ENCODE assay signal across 1 cellular context in the genomic region with DNA sequence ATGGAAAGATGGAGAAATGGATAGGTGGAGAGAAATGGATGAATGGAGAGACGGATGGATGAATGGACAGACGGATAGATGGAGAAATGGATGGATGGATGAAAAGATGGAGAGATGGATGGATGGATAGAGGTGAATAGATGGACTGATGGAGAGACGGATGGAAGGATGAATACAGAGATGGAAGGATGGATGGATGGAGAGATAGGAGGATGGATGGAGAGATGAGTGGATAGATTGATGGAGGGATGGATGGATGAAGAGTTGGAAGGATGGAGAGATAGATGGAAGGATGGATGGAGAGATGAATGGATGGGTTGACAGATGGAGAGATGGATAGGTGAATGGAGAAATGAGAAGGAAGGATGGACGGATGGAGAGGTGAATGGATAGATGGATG.
TF ChIP-seq lines count a peak whose summit lies in the region.

No MANE protein-coding gene starts in this region.

TF ChIP-seq in K562, 482 proteins besides CTCF, POLR2A, EP300 and RAD21 (continued from another document):
- TF ChIP-seq, protein P1, sequence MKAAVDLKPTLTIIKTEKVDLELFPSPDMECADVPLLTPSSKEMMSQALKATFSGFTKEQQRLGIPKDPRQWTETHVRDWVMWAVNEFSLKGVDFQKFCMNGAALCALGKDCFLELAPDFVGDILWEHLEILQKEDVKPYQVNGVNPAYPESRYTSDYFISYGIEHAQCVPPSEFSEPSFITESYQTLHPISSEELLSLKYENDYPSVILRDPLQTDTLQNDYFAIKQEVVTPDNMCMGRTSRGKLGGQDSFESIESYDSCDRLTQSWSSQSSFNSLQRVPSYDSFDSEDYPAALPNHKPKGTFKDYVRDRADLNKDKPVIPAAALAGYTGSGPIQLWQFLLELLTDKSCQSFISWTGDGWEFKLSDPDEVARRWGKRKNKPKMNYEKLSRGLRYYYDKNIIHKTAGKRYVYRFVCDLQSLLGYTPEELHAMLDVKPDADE (conservative IDR thresholded peaks at IDR 0.05; ENCODE audit: control insufficient read depth, low read depth, low read length), result no peak
- TF ChIP-seq ZNF830 (CRISPR knock-in tag; IDR thresholded peaks at IDR 0.05) (no peak), HCFC1 (IDR thresholded peaks at IDR 0.05; ENCODE audit: low read depth, low read length) (no peak), ZNF347 (CRISPR knock-in tag; IDR thresholded peaks at IDR 0.05; ENCODE audit: low read depth) (no peak), FOXJ3 (CRISPR knock-in tag; IDR thresholded peaks at IDR 0.05) (no peak), MYBL2 (IDR thresholded peaks at IDR 0.05; ENCODE audit: low read depth) (no peak), MYBL2 (CRISPR knock-in tag; IDR thresholded peaks at IDR 0.05; ENCODE audit: borderline replicate concordance) (no peak), HSF4 (CRISPR knock-in tag; IDR thresholded peaks at IDR 0.05; ENCODE audit: borderline replicate concordance) (no peak), KDM1A (IDR thresholded peaks at IDR 0.05) (peak; percentile 48 to 66; a peak in 2 of 4 replicates), ZC3H11A (IDR thresholded peaks at IDR 0.05; ENCODE audit: low read depth, low read length) (no peak), TOE1 (IDR thresholded peaks at IDR 0.05; ENCODE audit: borderline replicate concordance) (no peak), TOE1 (CRISPR knock-in tag; IDR thresholded peaks at IDR 0.05; ENCODE audit: borderline replicate concordance, low read depth) (no peak), TAF15 (IDR thresholded peaks at IDR 0.05; ENCODE audit: low read depth, low read length) (no peak), POLR2G (IDR thresholded peaks at IDR 0.05; ENCODE audit: low read depth, low read length) (no peak), CBFA2T2 (conservative IDR thresholded peaks at IDR 0.05) (no peak), ZZZ3 (IDR thresholded peaks at IDR 0.05) (no peak), LARP7 (IDR thresholded peaks at IDR 0.05) (peak; percentile 64; the same call in 1 of the 2 replicates), POLR2AphosphoS2 (IDR thresholded peaks at IDR 0.05; ENCODE audit: low read length) (no peak), NONO (IDR thresholded peaks at IDR 0.05; ENCODE audit: low read depth in 2 of 2, low read length in 1 of 2) (no peak)
- TF ChIP-seq, protein P2, sequence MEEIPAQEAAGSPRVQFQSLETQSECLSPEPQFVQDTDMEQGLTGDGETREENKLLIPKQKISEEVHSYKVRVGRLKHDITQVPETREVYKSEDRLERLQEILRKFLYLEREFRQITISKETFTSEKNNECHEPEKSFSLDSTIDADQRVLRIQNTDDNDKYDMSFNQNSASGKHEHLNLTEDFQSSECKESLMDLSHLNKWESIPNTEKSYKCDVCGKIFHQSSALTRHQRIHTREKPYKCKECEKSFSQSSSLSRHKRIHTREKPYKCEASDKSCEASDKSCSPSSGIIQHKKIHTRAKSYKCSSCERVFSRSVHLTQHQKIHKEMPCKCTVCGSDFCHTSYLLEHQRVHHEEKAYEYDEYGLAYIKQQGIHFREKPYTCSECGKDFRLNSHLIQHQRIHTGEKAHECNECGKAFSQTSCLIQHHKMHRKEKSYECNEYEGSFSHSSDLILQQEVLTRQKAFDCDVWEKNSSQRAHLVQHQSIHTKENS (CRISPR knock-in tag; IDR thresholded peaks at IDR 0.05), result no peak
- TF ChIP-seq, protein P3, sequence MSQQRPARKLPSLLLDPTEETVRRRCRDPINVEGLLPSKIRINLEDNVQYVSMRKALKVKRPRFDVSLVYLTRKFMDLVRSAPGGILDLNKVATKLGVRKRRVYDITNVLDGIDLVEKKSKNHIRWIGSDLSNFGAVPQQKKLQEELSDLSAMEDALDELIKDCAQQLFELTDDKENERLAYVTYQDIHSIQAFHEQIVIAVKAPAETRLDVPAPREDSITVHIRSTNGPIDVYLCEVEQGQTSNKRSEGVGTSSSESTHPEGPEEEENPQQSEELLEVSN (IDR thresholded peaks at IDR 0.05; ENCODE audit: borderline replicate concordance in 1 of 2, extremely low read depth in 1 of 2, insufficient read depth in 1 of 2, insufficient read length in 1 of 2, low read depth in 1 of 2, low read length in 1 of 2, poor library complexity in 1 of 2, severe bottlenecking in 1 of 2), result no peak
- TF ChIP-seq, protein P4, sequence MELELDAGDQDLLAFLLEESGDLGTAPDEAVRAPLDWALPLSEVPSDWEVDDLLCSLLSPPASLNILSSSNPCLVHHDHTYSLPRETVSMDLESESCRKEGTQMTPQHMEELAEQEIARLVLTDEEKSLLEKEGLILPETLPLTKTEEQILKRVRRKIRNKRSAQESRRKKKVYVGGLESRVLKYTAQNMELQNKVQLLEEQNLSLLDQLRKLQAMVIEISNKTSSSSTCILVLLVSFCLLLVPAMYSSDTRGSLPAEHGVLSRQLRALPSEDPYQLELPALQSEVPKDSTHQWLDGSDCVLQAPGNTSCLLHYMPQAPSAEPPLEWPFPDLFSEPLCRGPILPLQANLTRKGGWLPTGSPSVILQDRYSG (tag; conservative IDR thresholded peaks at IDR 0.05; ENCODE audit: low read depth), result no peak
- TF ChIP-seq, protein P5, sequence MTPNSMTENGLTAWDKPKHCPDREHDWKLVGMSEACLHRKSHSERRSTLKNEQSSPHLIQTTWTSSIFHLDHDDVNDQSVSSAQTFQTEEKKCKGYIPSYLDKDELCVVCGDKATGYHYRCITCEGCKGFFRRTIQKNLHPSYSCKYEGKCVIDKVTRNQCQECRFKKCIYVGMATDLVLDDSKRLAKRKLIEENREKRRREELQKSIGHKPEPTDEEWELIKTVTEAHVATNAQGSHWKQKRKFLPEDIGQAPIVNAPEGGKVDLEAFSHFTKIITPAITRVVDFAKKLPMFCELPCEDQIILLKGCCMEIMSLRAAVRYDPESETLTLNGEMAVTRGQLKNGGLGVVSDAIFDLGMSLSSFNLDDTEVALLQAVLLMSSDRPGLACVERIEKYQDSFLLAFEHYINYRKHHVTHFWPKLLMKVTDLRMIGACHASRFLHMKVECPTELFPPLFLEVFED (CRISPR knock-in tag; conservative IDR thresholded peaks at IDR 0.05), result peak; percentile 78; the same call in 1 of the 2 replicates
